Comparison of ENCODE assay signal across 1 cellular context in the genomic region with DNA sequence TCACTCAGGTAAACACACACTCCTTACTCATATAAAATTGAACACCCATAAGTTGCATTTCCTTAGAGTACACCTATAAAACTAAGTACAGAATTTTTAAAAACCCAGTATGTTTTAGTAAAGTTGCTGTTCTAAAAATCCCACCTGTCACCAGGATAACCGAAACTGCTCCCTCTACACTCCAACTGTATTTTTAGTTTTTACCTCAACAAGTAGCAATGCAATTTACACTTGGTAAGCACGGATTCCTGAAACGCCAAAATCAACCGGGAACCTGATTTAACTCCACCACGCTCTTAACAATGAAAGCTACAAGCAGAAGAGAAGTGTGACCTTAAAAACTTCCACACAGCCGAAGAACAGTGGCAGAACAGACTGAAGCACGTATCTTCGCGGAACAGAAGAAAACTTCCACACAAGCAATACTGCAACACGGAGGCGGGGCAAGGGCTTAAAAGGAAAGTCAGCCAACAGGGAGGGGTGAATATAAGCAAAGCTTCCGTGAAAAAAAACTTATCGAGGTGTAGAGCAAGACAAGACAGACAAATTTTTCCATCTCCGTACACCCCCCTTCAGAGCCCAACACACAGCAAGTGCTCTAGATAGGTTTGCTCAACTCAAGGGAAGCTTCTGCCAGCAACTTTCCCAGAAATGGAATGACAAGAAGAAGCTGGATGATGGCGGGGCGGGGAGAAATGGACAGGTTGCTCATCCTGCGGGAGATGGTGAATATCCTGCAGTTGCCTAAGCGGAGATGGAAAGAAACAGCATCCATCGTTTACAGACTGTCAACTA.
TF ChIP-seq lines count a peak whose summit lies in the region.

No MANE protein-coding gene starts in this region.

TF ChIP-seq in HepG2, 621 proteins besides CTCF, POLR2A, EP300 and RAD21 (continued from another document and continues in another):
- TF ChIP-seq SP5 (CRISPR knock-in tag; IDR thresholded peaks at IDR 0.05; ENCODE audit: borderline replicate concordance, low read depth) (peak; percentile 83), KLF16 (CRISPR knock-in tag; IDR thresholded peaks at IDR 0.05) (peak in 1 of 2 experiments; percentile 46; a peak in 2 of 4 replicates), ZNF431 (CRISPR knock-in tag; IDR thresholded peaks at IDR 0.05; ENCODE audit: borderline replicate concordance, low read depth) (no peak), MEIS1 (CRISPR knock-in tag; IDR thresholded peaks at IDR 0.05; ENCODE audit: borderline replicate concordance) (peak; percentile 72; the same call in 1 of the 2 replicates), ZNF737 (CRISPR knock-in tag; IDR thresholded peaks at IDR 0.05; ENCODE audit: borderline replicate concordance) (no peak), ZFX (CRISPR knock-in tag; IDR thresholded peaks at IDR 0.05; ENCODE audit: low read depth) (0 out of 2 replicates have a peak, but pooled peaks have one; percentile 2), ZNF510 (CRISPR knock-in tag; IDR thresholded peaks at IDR 0.05; ENCODE audit: low read depth) (no peak), HDAC2 (CRISPR knock-in tag; IDR thresholded peaks at IDR 0.05) (0 out of 2 replicates have a peak, but pooled peaks have one; percentile 10), STAG1 (CRISPR knock-in tag; IDR thresholded peaks at IDR 0.05) (0 out of 2 replicates have a peak, but pooled peaks have one; percentile 10), PLRG1 (conservative IDR thresholded peaks at IDR 0.05) (no peak), SP4 (CRISPR knock-in tag; IDR thresholded peaks at IDR 0.05) (no peak), ZNF350 (CRISPR knock-in tag; IDR thresholded peaks at IDR 0.05; ENCODE audit: borderline replicate concordance, low read depth) (0 out of 2 replicates have a peak, but pooled peaks have one; percentile 28), ELF3 (CRISPR knock-in tag; IDR thresholded peaks at IDR 0.05) (peak; percentile 53; the same call in 1 of the 2 replicates), ZNF572 (CRISPR knock-in tag; IDR thresholded peaks at IDR 0.05) (no peak), SIN3A (IDR thresholded peaks at IDR 0.05; ENCODE audit: borderline replicate concordance, low read depth, low read length) (peak; percentile 35; the same call in 1 of the 2 replicates), DNMT3B (CRISPR knock-in tag; conservative IDR thresholded peaks at IDR 0.05) (0 out of 2 replicates have a peak, but pooled peaks have one; percentile 22), RELA (CRISPR knock-in tag; IDR thresholded peaks at IDR 0.05) (peak; percentile 85; the same call in 1 of the 2 replicates), ZNF546 (CRISPR knock-in tag; conservative IDR thresholded peaks at IDR 0.05) (0 out of 2 replicates have a peak, but pooled peaks have one; percentile 28), HNRNPLL (IDR thresholded peaks at IDR 0.05; ENCODE audit: low read depth, low read length, poor library complexity, severe bottlenecking) (no peak), RARA (CRISPR knock-in tag; IDR thresholded peaks at IDR 0.05) (peak; percentile 14; the same call in 1 of the 2 replicates), ZNF709 (CRISPR knock-in tag; IDR thresholded peaks at IDR 0.05) (no peak), THAP11 (CRISPR knock-in tag; IDR thresholded peaks at IDR 0.05) (peak; percentile 71), GATAD2A (CRISPR knock-in tag; IDR thresholded peaks at IDR 0.05) (peak; percentile 53; the same call in 1 of the 2 replicates), PPARG (CRISPR knock-in tag; conservative IDR thresholded peaks at IDR 0.05) (0 out of 2 replicates have a peak, but pooled peaks have one; percentile 20), SOX6 (IDR thresholded peaks at IDR 0.05) (no peak), SOX6 (CRISPR knock-in tag; IDR thresholded peaks at IDR 0.05) (peak; percentile 46; the same call in 1 of the 2 replicates), MBD4 (IDR thresholded peaks at IDR 0.05; ENCODE audit: borderline replicate concordance, low read length) (peak; percentile 32; the same call in 1 of the 2 replicates), HDAC1 (CRISPR knock-in tag; IDR thresholded peaks at IDR 0.05) (peak; percentile 76), HMG20B (CRISPR knock-in tag; conservative IDR thresholded peaks at IDR 0.05) (0 out of 2 replicates have a peak, but pooled peaks have one; percentile 28), ZNF343 (CRISPR knock-in tag; IDR thresholded peaks at IDR 0.05) (no peak), ZFP36L1 (CRISPR knock-in tag; IDR thresholded peaks at IDR 0.05) (no peak)
- TF ChIP-seq, protein P1, sequence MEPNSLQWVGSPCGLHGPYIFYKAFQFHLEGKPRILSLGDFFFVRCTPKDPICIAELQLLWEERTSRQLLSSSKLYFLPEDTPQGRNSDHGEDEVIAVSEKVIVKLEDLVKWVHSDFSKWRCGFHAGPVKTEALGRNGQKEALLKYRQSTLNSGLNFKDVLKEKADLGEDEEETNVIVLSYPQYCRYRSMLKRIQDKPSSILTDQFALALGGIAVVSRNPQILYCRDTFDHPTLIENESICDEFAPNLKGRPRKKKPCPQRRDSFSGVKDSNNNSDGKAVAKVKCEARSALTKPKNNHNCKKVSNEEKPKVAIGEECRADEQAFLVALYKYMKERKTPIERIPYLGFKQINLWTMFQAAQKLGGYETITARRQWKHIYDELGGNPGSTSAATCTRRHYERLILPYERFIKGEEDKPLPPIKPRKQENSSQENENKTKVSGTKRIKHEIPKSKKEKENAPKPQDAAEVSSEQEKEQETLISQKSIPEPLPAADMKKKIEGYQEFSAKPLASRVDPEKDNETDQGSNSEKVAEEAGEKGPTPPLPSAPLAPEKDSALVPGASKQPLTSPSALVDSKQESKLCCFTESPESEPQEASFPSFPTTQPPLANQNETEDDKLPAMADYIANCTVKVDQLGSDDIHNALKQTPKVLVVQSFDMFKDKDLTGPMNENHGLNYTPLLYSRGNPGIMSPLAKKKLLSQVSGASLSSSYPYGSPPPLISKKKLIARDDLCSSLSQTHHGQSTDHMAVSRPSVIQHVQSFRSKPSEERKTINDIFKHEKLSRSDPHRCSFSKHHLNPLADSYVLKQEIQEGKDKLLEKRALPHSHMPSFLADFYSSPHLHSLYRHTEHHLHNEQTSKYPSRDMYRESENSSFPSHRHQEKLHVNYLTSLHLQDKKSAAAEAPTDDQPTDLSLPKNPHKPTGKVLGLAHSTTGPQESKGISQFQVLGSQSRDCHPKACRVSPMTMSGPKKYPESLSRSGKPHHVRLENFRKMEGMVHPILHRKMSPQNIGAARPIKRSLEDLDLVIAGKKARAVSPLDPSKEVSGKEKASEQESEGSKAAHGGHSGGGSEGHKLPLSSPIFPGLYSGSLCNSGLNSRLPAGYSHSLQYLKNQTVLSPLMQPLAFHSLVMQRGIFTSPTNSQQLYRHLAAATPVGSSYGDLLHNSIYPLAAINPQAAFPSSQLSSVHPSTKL (CRISPR knock-in tag; IDR thresholded peaks at IDR 0.05): 0 out of 2 replicates have a peak, but pooled peaks have one; percentile 22
- TF ChIP-seq, protein P2, sequence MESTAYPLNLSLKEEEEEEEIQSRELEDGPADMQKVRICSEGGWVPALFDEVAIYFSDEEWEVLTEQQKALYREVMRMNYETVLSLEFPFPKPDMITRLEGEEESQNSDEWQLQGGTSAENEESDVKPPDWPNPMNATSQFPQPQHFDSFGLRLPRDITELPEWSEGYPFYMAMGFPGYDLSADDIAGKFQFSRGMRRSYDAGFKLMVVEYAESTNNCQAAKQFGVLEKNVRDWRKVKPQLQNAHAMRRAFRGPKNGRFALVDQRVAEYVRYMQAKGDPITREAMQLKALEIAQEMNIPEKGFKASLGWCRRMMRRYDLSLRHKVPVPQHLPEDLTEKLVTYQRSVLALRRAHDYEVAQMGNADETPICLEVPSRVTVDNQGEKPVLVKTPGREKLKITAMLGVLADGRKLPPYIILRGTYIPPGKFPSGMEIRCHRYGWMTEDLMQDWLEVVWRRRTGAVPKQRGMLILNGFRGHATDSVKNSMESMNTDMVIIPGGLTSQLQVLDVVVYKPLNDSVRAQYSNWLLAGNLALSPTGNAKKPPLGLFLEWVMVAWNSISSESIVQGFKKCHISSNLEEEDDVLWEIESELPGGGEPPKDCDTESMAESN (CRISPR knock-in tag; conservative IDR thresholded peaks at IDR 0.05): 0 out of 2 replicates have a peak, but pooled peaks have one; percentile 22
- TF ChIP-seq, protein P3, sequence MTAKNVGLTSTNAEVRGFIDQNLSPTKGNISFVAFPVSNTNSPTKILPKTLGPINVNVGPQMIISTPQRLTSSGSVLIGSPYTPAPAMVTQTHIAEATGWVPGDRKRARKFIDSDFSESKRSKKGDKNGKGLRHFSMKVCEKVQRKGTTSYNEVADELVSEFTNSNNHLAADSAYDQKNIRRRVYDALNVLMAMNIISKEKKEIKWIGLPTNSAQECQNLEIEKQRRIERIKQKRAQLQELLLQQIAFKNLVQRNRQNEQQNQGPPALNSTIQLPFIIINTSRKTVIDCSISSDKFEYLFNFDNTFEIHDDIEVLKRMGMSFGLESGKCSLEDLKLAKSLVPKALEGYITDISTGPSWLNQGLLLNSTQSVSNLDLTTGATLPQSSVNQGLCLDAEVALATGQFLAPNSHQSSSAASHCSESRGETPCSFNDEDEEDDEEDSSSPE (CRISPR knock-in tag; IDR thresholded peaks at IDR 0.05): 0 out of 2 replicates have a peak, but pooled peaks have one; percentile 12
- TF ChIP-seq, protein P4, sequence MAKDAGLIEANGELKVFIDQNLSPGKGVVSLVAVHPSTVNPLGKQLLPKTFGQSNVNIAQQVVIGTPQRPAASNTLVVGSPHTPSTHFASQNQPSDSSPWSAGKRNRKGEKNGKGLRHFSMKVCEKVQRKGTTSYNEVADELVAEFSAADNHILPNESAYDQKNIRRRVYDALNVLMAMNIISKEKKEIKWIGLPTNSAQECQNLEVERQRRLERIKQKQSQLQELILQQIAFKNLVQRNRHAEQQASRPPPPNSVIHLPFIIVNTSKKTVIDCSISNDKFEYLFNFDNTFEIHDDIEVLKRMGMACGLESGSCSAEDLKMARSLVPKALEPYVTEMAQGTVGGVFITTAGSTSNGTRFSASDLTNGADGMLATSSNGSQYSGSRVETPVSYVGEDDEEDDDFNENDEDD (CRISPR knock-in tag; IDR thresholded peaks at IDR 0.05; ENCODE audit: borderline replicate concordance): 0 out of 2 replicates have a peak, but pooled peaks have one; percentile 25
- TF ChIP-seq, protein P5, sequence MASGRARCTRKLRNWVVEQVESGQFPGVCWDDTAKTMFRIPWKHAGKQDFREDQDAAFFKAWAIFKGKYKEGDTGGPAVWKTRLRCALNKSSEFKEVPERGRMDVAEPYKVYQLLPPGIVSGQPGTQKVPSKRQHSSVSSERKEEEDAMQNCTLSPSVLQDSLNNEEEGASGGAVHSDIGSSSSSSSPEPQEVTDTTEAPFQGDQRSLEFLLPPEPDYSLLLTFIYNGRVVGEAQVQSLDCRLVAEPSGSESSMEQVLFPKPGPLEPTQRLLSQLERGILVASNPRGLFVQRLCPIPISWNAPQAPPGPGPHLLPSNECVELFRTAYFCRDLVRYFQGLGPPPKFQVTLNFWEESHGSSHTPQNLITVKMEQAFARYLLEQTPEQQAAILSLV (CRISPR knock-in tag; IDR thresholded peaks at IDR 0.05; ENCODE audit: borderline replicate concordance): no peak
- TF ChIP-seq, protein P6, sequence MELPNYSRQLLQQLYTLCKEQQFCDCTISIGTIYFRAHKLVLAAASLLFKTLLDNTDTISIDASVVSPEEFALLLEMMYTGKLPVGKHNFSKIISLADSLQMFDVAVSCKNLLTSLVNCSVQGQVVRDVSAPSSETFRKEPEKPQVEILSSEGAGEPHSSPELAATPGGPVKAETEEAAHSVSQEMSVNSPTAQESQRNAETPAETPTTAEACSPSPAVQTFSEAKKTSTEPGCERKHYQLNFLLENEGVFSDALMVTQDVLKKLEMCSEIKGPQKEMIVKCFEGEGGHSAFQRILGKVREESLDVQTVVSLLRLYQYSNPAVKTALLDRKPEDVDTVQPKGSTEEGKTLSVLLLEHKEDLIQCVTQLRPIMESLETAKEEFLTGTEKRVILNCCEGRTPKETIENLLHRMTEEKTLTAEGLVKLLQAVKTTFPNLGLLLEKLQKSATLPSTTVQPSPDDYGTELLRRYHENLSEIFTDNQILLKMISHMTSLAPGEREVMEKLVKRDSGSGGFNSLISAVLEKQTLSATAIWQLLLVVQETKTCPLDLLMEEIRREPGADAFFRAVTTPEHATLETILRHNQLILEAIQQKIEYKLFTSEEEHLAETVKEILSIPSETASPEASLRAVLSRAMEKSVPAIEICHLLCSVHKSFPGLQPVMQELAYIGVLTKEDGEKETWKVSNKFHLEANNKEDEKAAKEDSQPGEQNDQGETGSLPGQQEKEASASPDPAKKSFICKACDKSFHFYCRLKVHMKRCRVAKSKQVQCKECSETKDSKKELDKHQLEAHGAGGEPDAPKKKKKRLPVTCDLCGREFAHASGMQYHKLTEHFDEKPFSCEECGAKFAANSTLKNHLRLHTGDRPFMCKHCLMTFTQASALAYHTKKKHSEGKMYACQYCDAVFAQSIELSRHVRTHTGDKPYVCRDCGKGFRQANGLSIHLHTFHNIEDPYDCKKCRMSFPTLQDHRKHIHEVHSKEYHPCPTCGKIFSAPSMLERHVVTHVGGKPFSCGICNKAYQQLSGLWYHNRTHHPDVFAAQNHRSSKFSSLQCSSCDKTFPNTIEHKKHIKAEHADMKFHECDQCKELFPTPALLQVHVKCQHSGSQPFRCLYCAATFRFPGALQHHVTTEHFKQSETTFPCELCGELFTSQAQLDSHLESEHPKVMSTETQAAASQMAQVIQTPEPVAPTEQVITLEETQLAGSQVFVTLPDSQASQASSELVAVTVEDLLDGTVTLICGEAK (IDR thresholded peaks at IDR 0.05): no peak
- TF ChIP-seq, protein P6 (CRISPR knock-in tag; IDR thresholded peaks at IDR 0.05): no peak
- TF ChIP-seq, protein P7, sequence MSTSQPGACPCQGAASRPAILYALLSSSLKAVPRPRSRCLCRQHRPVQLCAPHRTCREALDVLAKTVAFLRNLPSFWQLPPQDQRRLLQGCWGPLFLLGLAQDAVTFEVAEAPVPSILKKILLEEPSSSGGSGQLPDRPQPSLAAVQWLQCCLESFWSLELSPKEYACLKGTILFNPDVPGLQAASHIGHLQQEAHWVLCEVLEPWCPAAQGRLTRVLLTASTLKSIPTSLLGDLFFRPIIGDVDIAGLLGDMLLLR (CRISPR knock-in tag; IDR thresholded peaks at IDR 0.05): peak; percentile 41; the same call in 1 of the 2 replicates
